In genomic region chr13:63190219-63190618, GRCh38 we compare ENCODE assay signal across 1 cellular context.
TF ChIP-seq lines count a peak whose summit lies in the region.

No MANE protein-coding gene starts in this region.

TF ChIP-seq in GM23338, 12 proteins besides CTCF, POLR2A, EP300 and RAD21 (continued from another document):
- TF ChIP-seq ZNF462 (CRISPR knock-in tag; IDR thresholded peaks at IDR 0.05) (no peak), REST (IDR thresholded peaks at IDR 0.05; ENCODE audit: unreplicated experiment) (no peak), EZH2 (IDR thresholded peaks at IDR 0.05; ENCODE audit: low read depth, unreplicated experiment) (no peak), ZNF114 (CRISPR knock-in tag; IDR thresholded peaks at IDR 0.05) (no peak), CREB1 (CRISPR knock-in tag; IDR thresholded peaks at IDR 0.05; ENCODE audit: low read depth) (no peak), STAT1 (IDR thresholded peaks at IDR 0.05; ENCODE audit: unreplicated experiment) (no peak), EZH2phosphoT487 (IDR thresholded peaks at IDR 0.05; ENCODE audit: unreplicated experiment) (no peak)
- TF ChIP-seq, protein P1, sequence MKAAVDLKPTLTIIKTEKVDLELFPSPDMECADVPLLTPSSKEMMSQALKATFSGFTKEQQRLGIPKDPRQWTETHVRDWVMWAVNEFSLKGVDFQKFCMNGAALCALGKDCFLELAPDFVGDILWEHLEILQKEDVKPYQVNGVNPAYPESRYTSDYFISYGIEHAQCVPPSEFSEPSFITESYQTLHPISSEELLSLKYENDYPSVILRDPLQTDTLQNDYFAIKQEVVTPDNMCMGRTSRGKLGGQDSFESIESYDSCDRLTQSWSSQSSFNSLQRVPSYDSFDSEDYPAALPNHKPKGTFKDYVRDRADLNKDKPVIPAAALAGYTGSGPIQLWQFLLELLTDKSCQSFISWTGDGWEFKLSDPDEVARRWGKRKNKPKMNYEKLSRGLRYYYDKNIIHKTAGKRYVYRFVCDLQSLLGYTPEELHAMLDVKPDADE (IDR thresholded peaks at IDR 0.05): no peak
